Comparison of ENCODE assay signal across 8 cellular contexts in genomic region chr4:128863314-128864075, GRCh38. TPM values are rescaled to one million over a fixed set of nuclear protein-coding genes. Genes with fewer than 3 reads are reported as not detected.
DNase-seq lines count a peak whose midpoint lies in the region; ATAC-seq and TF ChIP-seq lines count a peak whose summit lies in the region.

No MANE protein-coding gene starts in this region.

- peak; percentile 20 to 24 for DNase-seq in AML-193 (lab: John Stamatoyannopoulos, UW)
- DNase-seq in NCI-H1694 (lab: John Stamatoyannopoulos, UW) = peak; percentile 28
- peak; percentile 90 for DNase-seq in WERI-Rb-1
- peak; percentile 41 to 82 for DNase-seq in breast epithelium (ENCODE audit: low spot score in 2 of 2)
- peak; percentile 67 for DNase-seq in iris pigment epithelial cell (ENCODE audit: low read depth)
- DNase-seq in stimulated activated CD4-positive, alpha-beta T cell treated with anti-CD3 and anti-CD28 coated beads, Interleukin-15, amount 100 ng/mL, for 48 hours (ENCODE audit: low read depth in 2 of 2) = peak; percentile 19 to 41

- no peaks in the 10 kb centered on the region for H3K9me3 ChIP-seq in WERI-Rb-1 (ENCODE audit: severe bottlenecking)
- H3K9me3 ChIP-seq in breast epithelium = no peaks in the 10 kb centered on the region

- intact Hi-C loops in breast epithelium (cut with DNase I; ENCODE audit: low total_unique reads) = no loop called here

- no peaks in the 10 kb centered on the region for H3K4me1 ChIP-seq in breast epithelium

- H3K4me3 ChIP-seq in WERI-Rb-1 (ENCODE audit: low read depth, low read length) (no peak overlapping the region), breast epithelium (no peak overlapping the region)

- ATAC-seq in GM19452 (IDR thresholded peaks at IDR 0.05; ENCODE audit: unreplicated experiment) (peak; percentile 53), HG03139 (IDR thresholded peaks at IDR 0.05; ENCODE audit: unreplicated experiment) (no peak)

- peak; percentile 85 for TF ChIP-seq CTCF in WERI-Rb-1 (IDR thresholded peaks at IDR 0.05; ENCODE audit: low read depth, low read length)
- peak; percentile 75 to 90 (median 83) for TF ChIP-seq CTCF in breast epithelium (IDR thresholded peaks at IDR 0.05)

- no peak for TF ChIP-seq POLR2A in breast epithelium (IDR thresholded peaks at IDR 0.05)

- H3K27me3 ChIP-seq in WERI-Rb-1 (ENCODE audit: insufficient read depth, low read depth, severe bottlenecking) = no peaks in the 10 kb centered on the region
- no peaks in the 10 kb centered on the region for H3K27me3 ChIP-seq in breast epithelium

- H3K36me3 ChIP-seq in WERI-Rb-1 (peaks cover 84% of the 10 kb centered on the region), breast epithelium (no peaks in the 10 kb centered on the region)

- no peak overlapping the region for H3K27ac ChIP-seq in WERI-Rb-1
- H3K27ac ChIP-seq in breast epithelium = peak overlapping the region; percentile 15 to 45

RNA-seq across cellular contexts. Expression of gene JADE1, which starts 54.0 kb away (rescaled TPM):
- total RNA-seq in breast epithelium = 10 to 100 TPM; 51.2 to 86.7 (median 62.6) TPM

Comparison
In these comparisons a context has a peak if more than half of its experiments do, and no peak if none do; other contexts are left out.
1. DNase-seq: peak in every context shown above with its lines; median percentile 90 in WERI-Rb-1; 67 in iris pigment epithelial cell; 62 in breast epithelium; 30 in stimulated activated CD4-positive, alpha-beta T cell treated with anti-CD3 and anti-CD28 coated beads, Interleukin-15, amount 100 ng/mL, for 48 hours; 28 in NCI-H1694; 22 in AML-193.